ENCODE assay signal across 8 cellular contexts in genomic region chrX:115690554-115691216, GRCh38.
DNase-seq lines count a peak whose midpoint lies in the region; ATAC-seq and TF ChIP-seq lines count a peak whose summit lies in the region.

No MANE protein-coding gene starts in this region.

- peaks cover 0 to 5% (median 0%) of the 10 kb centered on the region in 12 donors for H3K4me1 ChIP-seq in heart left ventricle

- H3K9me3 ChIP-seq in heart left ventricle: no peaks in the 10 kb centered on the region

- no peaks in the 10 kb centered on the region for H3K36me3 ChIP-seq in heart left ventricle

- DNase-seq in ELR (ENCODE audit: low read depth) (peak; percentile 79), HPDE6-E6E7 (ENCODE audit: extremely low spot score) (peak; percentile 32), NCI-H748 treated with DMSO at 0.1 percent for 48 hours (lab: John Stamatoyannopoulos, UW) (peak; percentile 46), heart left ventricle (peak in 4 of 5 donors; percentile 20 to 47 (median 28)), putamen (ENCODE audit: low spot score) (peak; percentile 65)
- DNase-seq in activated naive CD8-positive, alpha-beta T cell treated with anti-CD3 and anti-CD28 coated beads, Interleukin-2, amount 50 U/mL, for 16 hours (ENCODE audit: low read depth, low spot score): peak; percentile 0

- 5 to 25% (median 17%) methylated on average over 4 of the region's 4 CpGs for WGBS in heart left ventricle, 4 donors

- H3K4me3 ChIP-seq in heart left ventricle: peak overlapping the region in 1 of 12 donors; percentile 18

- peaks cover 0 to 22% (median 0%) of the 10 kb centered on the region in 9 donors for H3K27me3 ChIP-seq in heart left ventricle

- peak; percentile 54 to 89 (median 69) for TF ChIP-seq CTCF in heart left ventricle (IDR thresholded peaks at IDR 0.05)

- TF ChIP-seq POLR2A in heart left ventricle (IDR thresholded peaks at IDR 0.05): no peak

- H3K27ac ChIP-seq in heart left ventricle: peak overlapping the region in 5 of 12 donors; percentile 24 to 70 (median 43)

- intact Hi-C loops in heart left ventricle (cut with DNase I): loop anchor here in 7 of 10 donors (2.0 to 5.0 kb wide), 4 partner anchors 40 to 363 kb away; no protein-coding TSS in a partner anchor

- ATAC-seq in GM21447 (IDR thresholded peaks at IDR 0.05; ENCODE audit: unreplicated experiment) (peak; percentile 93), heart left ventricle (peak in 3 of 4 donors; percentile 69 to 81 (median 74)), GM19397 (IDR thresholded peaks at IDR 0.05; ENCODE audit: unreplicated experiment) (no peak)

Comparison
In these comparisons a context has a peak if more than half of its experiments do, and no peak if none do; other contexts are left out.
1. DNase-seq: peak in every context shown above with its lines; median percentile 79 in ELR; 65 in putamen; 46 in NCI-H748 treated with DMSO at 0.1 percent for 48 hours; 32 in HPDE6-E6E7; 28 in heart left ventricle; 0 in activated naive CD8-positive, alpha-beta T cell treated with anti-CD3 and anti-CD28 coated beads, Interleukin-2, amount 50 U/mL, for 16 hours.